1 cellular context compared by ENCODE assay signal in genomic region chr16:89241187-89242003, GRCh38.
TF ChIP-seq lines count a peak whose summit lies in the region.

No MANE protein-coding gene starts in this region.

TF ChIP-seq in HepG2, 621 proteins besides CTCF, POLR2A, EP300 and RAD21 (continued from another document and continues in another):
- TF ChIP-seq ZHX2 (IDR thresholded peaks at IDR 0.05; ENCODE audit: low read depth) (no peak; the same call in 1 of the 2 replicates), ZHX2 (CRISPR knock-in tag; IDR thresholded peaks at IDR 0.05; ENCODE audit: borderline replicate concordance) (peak; percentile 61; the same call in 1 of the 2 replicates), HOXA9 (CRISPR knock-in tag; IDR thresholded peaks at IDR 0.05; ENCODE audit: borderline replicate concordance) (no peak), FOXC1 (CRISPR knock-in tag; IDR thresholded peaks at IDR 0.05; ENCODE audit: borderline replicate concordance) (peak; percentile 74; the same call in 1 of the 2 replicates), SMARCC2 (IDR thresholded peaks at IDR 0.05) (no peak), EHMT2 (IDR thresholded peaks at IDR 0.05; ENCODE audit: borderline replicate concordance, low read depth, low read length) (no peak), ZNF691 (CRISPR knock-in tag; IDR thresholded peaks at IDR 0.05; ENCODE audit: borderline replicate concordance, low read depth) (peak; percentile 93), NFE2L2 (IDR thresholded peaks at IDR 0.05; ENCODE audit: low read length) (no peak), MIXL1 (CRISPR knock-in tag; IDR thresholded peaks at IDR 0.05) (peak; percentile 9; the same call in 1 of the 2 replicates), FOXK2 (IDR thresholded peaks at IDR 0.05) (no peak), EZH2 (conservative IDR thresholded peaks at IDR 0.05; ENCODE audit: low read depth, low read length) (no peak), MXD1 (CRISPR knock-in tag; IDR thresholded peaks at IDR 0.05) (peak; percentile 79; the same call in 1 of the 2 replicates), MYNN (CRISPR knock-in tag; IDR thresholded peaks at IDR 0.05; ENCODE audit: low read depth) (0 out of 2 replicates have a peak, but pooled peaks have one; percentile 75), TP53 (CRISPR knock-in tag; conservative IDR thresholded peaks at IDR 0.05) (peak; percentile 82; the same call in 1 of the 2 replicates), ARHGAP35 (CRISPR knock-in tag; IDR thresholded peaks at IDR 0.05; ENCODE audit: borderline replicate concordance) (no peak), ZNF136 (CRISPR knock-in tag; IDR thresholded peaks at IDR 0.05; ENCODE audit: low read depth) (peak; percentile 7; the same call in 1 of the 2 replicates), ZNF646 (CRISPR knock-in tag; IDR thresholded peaks at IDR 0.05) (no peak), POLR2AphosphoS2 (IDR thresholded peaks at IDR 0.05; ENCODE audit: low read depth, low read length) (0 out of 2 replicates have a peak, but pooled peaks have one; percentile 41), U2AF1 (optimal IDR thresholded peaks at IDR 0.05; ENCODE audit: low read depth, low read length) (peak; percentile 38), CENPX (CRISPR knock-in tag; IDR thresholded peaks at IDR 0.05) (no peak), NFIB (CRISPR knock-in tag; IDR thresholded peaks at IDR 0.05; ENCODE audit: borderline replicate concordance) (no peak), ZNF232 (CRISPR knock-in tag; IDR thresholded peaks at IDR 0.05; ENCODE audit: borderline replicate concordance) (peak; percentile 85; the same call in 1 of the 2 replicates), ZNF138 (CRISPR knock-in tag; IDR thresholded peaks at IDR 0.05; ENCODE audit: low read depth) (peak; percentile 93), ZFY (CRISPR knock-in tag; IDR thresholded peaks at IDR 0.05) (peak; percentile 60; the same call in 1 of the 2 replicates), ZNF564 (CRISPR knock-in tag; IDR thresholded peaks at IDR 0.05) (peak; percentile 78; the same call in 1 of the 2 replicates), NCOR1 (IDR thresholded peaks at IDR 0.05; ENCODE audit: borderline replicate concordance, low read length) (peak; percentile 59; the same call in 1 of the 2 replicates), ZNF75D (CRISPR knock-in tag; IDR thresholded peaks at IDR 0.05; ENCODE audit: borderline replicate concordance) (no peak), MZF1 (CRISPR knock-in tag; IDR thresholded peaks at IDR 0.05; ENCODE audit: borderline replicate concordance) (peak; percentile 32; the same call in 1 of the 2 replicates), TAF15 (IDR thresholded peaks at IDR 0.05; ENCODE audit: low read depth, low read length, poor library complexity, severe bottlenecking) (no peak), GPBP1L1 (CRISPR knock-in tag; IDR thresholded peaks at IDR 0.05) (no peak), TBL1XR1 (IDR thresholded peaks at IDR 0.05; ENCODE audit: borderline replicate concordance, low read length, partially characterized antibody) (no peak), MLXIP (CRISPR knock-in tag; IDR thresholded peaks at IDR 0.05; ENCODE audit: borderline replicate concordance) (0 out of 2 replicates have a peak, but pooled peaks have one; percentile 42), ZNF441 (CRISPR knock-in tag; IDR thresholded peaks at IDR 0.05; ENCODE audit: borderline replicate concordance) (peak; percentile 65; the same call in 1 of the 2 replicates), ZMAT3 (CRISPR knock-in tag; conservative IDR thresholded peaks at IDR 0.05) (peak; percentile 87), FOXK1 (CRISPR knock-in tag; IDR thresholded peaks at IDR 0.05; ENCODE audit: borderline replicate concordance, low read depth) (peak; percentile 58; the same call in 1 of the 2 replicates), USF2 (IDR thresholded peaks at IDR 0.05; ENCODE audit: low read depth, low read length) (no peak), USF2 (CRISPR knock-in tag; IDR thresholded peaks at IDR 0.05; ENCODE audit: borderline replicate concordance) (peak; percentile 58; the same call in 1 of the 2 replicates)
